ENCODE assay signal across 27 cellular contexts in the genomic region with DNA sequence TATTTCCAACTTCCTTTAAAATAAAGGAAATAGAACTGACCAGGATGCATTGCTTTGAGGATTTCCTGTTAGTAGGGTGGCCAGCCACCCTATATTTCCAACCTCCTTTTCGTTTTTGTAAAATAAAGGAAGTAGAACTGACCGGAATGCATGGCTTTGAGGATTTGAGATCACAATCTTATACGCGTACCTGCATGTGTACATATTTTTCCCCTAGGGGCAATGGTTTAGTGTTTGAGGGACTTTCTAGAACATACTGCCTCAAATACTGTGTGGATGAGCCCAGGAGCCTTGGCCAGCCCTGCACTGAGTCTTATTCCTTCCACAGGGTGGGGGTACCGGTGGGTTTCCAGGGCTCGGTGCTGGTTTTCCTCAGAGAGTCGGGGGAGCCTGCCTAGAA.
"Had no signal": no experiment of that assay in that cellular context is flagged by ENCODE, and none has a peak within 500 bp of the region (broad histone marks: within the 10 kb centered on the region; RNA-seq: fewer than 3 reads in every experiment).

No MANE protein-coding gene starts in this region.

- ATAC-seq: activated CD4-positive, CD25-positive, alpha-beta regulatory T cell treated with anti-CD3 and anti-CD28 coated beads, Interleukin-2, amount 50 U/mL, for 24 hours; activated CD8-positive, alpha-beta T cell treated with anti-CD3 and anti-CD28 coated beads for 36 hours; activated T-cell treated with anti-CD3 and anti-CD28 coated beads, Interleukin-2, amount 50 U/mL, for 72 hours; body of pancreas; SK-N-SH treated with all-trans-retinoic acid at 6 μM for 48 hours had no signal

- H3K9me3 Mint-ChIP-seq: activated CD8-positive, alpha-beta T cell treated with anti-CD3 and anti-CD28 coated beads for 36 hours; activated naive CD4-positive, alpha-beta T cell treated with anti-CD3 and anti-CD28 coated beads, Interleukin-2, amount 50 U/mL, for 24 hours; activated T-cell treated with anti-CD3 and anti-CD28 coated beads, Interleukin-2, amount 50 U/mL, for 72 hours; activated T-helper 2 cell treated with anti-CD3 and anti-CD28 coated beads, Interferon-gamma antibody, Interleukin-2, Interleukin-4, amounts not matched to agents 10 μg/mL and 5 μg/mL and 100 μg/mL, durations not matched to agents 14 hours and 24 hours and 36 hours; T-helper 2 cell treated with Interferon-gamma antibody and Interleukin-4, amounts not matched to agents 5 μg/mL and 100 μg/mL, for 36 hours had no signal

- H3K27ac Mint-ChIP-seq: activated CD8-positive, alpha-beta T cell treated with anti-CD3 and anti-CD28 coated beads for 36 hours; activated naive CD4-positive, alpha-beta T cell treated with anti-CD3 and anti-CD28 coated beads, Interleukin-2, amount 50 U/mL, for 24 hours; activated T-cell treated with anti-CD3 and anti-CD28 coated beads, Interleukin-2, amount 50 U/mL, for 72 hours; activated T-helper 2 cell treated with anti-CD3 and anti-CD28 coated beads, Interferon-gamma antibody, Interleukin-2, Interleukin-4, amounts not matched to agents 10 μg/mL and 5 μg/mL and 100 μg/mL, durations not matched to agents 14 hours and 24 hours and 36 hours; T-helper 2 cell treated with Interferon-gamma antibody and Interleukin-4, amounts not matched to agents 5 μg/mL and 100 μg/mL, for 36 hours had no signal

- DNase-seq: activated CD4-positive, alpha-beta T cell treated with anti-CD3 and anti-CD28 coated beads for 4 hours; activated CD8-positive, alpha-beta memory T cell treated with anti-CD3 and anti-CD28 coated beads, Interleukin-2, amount 50 U/mL, for 4 hours; activated CD8-positive, alpha-beta T cell treated with anti-CD3 and anti-CD28 coated beads for 36 hours; activated gamma-delta T cell treated with Interleukin-2 at 50 U/mL for 16 hours; activated T-cell treated with anti-CD3 and anti-CD28 coated beads, Interleukin-2, amount 50 U/mL, for 72 hours; body of pancreas; Karpas-422; MM.1S; NCI-H1105; NCI-H1436; NCI-H1694 treated with DMSO at 0.1 percent for 48 hours; NCI-H2029 treated with DMSO at 0.1 percent for 48 hours; NCI-H345; NCI-H510A; NCI-H526 treated with DMSO at 0.1 percent for 48 hours; NCI-H82; NK-92 treated with Interleukin-12 subunit alpha and Interleukin-12 subunit beta, amount 100 ng/mL, for 24 hours; OCI-M1; SHP77; SW 1271 had no signal

- H3K27ac ChIP-seq: ascending aorta, body of pancreas, SJSA1 had no signal

- H3K9me3 ChIP-seq: ascending aorta, body of pancreas had no signal

- H3K4me3 ChIP-seq: ascending aorta, body of pancreas, SJSA1 had no signal

- H3K27me3 Mint-ChIP-seq: activated CD8-positive, alpha-beta T cell treated with anti-CD3 and anti-CD28 coated beads for 36 hours; activated naive CD4-positive, alpha-beta T cell treated with anti-CD3 and anti-CD28 coated beads, Interleukin-2, amount 50 U/mL, for 24 hours had no signal

- H3K27me3 ChIP-seq: ascending aorta, body of pancreas, SJSA1 had no signal

- H3K4me1 ChIP-seq: ascending aorta, body of pancreas, SJSA1 had no signal

- H3K4me3 Mint-ChIP-seq: activated CD8-positive, alpha-beta T cell treated with anti-CD3 and anti-CD28 coated beads for 36 hours; activated naive CD4-positive, alpha-beta T cell treated with anti-CD3 and anti-CD28 coated beads, Interleukin-2, amount 50 U/mL, for 24 hours; activated T-cell treated with anti-CD3 and anti-CD28 coated beads, Interleukin-2, amount 50 U/mL, for 72 hours; T-helper 2 cell treated with Interferon-gamma antibody and Interleukin-4, amounts not matched to agents 5 μg/mL and 100 μg/mL, for 36 hours had no signal
